In the genomic region with DNA sequence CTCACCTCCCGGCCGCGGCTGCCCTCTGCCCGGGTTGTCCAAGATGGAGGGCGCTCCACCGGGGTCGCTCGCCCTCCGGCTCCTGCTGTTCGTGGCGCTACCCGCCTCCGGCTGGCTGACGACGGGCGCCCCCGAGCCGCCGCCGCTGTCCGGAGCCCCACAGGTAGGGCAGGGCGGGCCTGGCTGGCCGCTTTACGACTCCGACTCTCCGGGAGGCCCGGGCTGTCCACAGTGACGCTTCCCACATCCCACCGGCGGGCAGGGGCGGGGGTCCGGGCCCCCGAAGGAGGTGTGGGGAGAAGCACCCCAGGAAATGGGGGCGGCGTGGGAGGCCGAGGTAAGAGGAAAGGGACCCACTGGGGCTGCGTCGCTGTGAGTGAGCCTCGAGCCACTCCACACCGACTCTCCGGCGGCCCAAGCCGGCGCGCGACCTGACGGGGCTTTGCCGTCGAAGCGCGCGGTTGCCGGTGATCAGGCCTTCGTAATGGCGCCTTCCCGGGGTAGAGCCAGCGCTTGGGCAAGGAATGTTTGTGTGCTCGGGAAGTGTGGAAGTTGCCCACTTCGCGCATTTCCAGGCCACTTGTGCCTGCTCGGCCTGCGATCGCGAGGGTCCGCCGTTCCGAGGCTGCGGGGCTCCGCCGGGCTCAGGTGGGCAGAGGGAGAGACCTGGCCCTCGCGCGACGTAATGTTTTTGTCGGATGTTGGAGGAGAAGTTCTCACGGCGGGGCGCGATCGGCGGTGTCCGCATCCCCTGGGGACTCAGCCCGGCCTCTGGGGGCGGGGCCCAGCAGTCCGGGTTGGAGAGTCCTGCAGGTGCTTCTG, we compare ENCODE assay signal across 1 cellular context.
TF ChIP-seq lines count a peak whose summit lies in the region.

A gene with protein sequence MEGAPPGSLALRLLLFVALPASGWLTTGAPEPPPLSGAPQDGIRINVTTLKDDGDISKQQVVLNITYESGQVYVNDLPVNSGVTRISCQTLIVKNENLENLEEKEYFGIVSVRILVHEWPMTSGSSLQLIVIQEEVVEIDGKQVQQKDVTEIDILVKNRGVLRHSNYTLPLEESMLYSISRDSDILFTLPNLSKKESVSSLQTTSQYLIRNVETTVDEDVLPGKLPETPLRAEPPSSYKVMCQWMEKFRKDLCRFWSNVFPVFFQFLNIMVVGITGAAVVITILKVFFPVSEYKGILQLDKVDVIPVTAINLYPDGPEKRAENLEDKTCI (plus strand): TSS at position 4 of the 822 bp plus-strand sequence. CDS start 40 bp downstream, at position 44.

TF ChIP-seq in HepG2, 621 proteins besides CTCF, POLR2A, EP300 and RAD21 (continued from another document and continues in another):
- TF ChIP-seq, protein P1, sequence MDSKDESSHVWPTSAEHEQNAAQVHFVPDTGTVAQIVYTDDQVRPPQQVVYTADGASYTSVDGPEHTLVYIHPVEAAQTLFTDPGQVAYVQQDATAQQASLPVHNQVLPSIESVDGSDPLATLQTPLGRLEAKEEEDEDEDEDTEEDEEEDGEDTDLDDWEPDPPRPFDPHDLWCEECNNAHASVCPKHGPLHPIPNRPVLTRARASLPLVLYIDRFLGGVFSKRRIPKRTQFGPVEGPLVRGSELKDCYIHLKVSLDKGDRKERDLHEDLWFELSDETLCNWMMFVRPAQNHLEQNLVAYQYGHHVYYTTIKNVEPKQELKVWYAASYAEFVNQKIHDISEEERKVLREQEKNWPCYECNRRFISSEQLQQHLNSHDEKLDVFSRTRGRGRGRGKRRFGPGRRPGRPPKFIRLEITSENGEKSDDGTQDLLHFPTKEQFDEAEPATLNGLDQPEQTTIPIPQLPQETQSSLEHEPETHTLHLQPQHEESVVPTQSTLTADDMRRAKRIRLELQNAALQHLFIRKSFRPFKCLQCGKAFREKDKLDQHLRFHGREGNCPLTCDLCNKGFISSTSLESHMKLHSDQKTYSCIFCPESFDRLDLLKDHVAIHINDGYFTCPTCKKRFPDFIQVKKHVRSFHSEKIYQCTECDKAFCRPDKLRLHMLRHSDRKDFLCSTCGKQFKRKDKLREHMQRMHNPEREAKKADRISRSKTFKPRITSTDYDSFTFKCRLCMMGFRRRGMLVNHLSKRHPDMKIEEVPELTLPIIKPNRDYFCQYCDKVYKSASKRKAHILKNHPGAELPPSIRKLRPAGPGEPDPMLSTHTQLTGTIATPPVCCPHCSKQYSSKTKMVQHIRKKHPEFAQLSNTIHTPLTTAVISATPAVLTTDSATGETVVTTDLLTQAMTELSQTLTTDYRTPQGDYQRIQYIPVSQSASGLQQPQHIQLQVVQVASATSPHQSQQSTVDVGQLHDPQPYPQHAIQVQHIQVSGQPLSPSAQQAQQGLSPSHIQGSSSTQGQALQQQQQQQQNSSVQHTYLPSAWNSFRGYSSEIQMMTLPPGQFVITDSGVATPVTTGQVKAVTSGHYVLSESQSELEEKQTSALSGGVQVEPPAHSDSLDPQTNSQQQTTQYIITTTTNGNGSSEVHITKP (CRISPR knock-in tag; IDR thresholded peaks at IDR 0.05; ENCODE audit: low read depth): peak; percentile 5; the same call in 1 of the 2 replicates
- TF ChIP-seq MXI1 (IDR thresholded peaks at IDR 0.05; ENCODE audit: borderline replicate concordance, low read depth, low read length): no peak; the same call in 2 of the 3 replicates
- TF ChIP-seq ZNF577 (CRISPR knock-in tag; IDR thresholded peaks at IDR 0.05; ENCODE audit: borderline replicate concordance, low read depth): no peak
- no peak for TF ChIP-seq FIP1L1 (IDR thresholded peaks at IDR 0.05; ENCODE audit: borderline replicate concordance, insufficient read depth, low read depth, low read length)
- TF ChIP-seq ZNF879 (CRISPR knock-in tag; IDR thresholded peaks at IDR 0.05): peak; percentile 52; the same call in 1 of the 2 replicates
- TF ChIP-seq ZFX (CRISPR knock-in tag; IDR thresholded peaks at IDR 0.05; ENCODE audit: low read depth): peak; percentile 93
- TF ChIP-seq SMYD3 (CRISPR knock-in tag; IDR thresholded peaks at IDR 0.05): no peak
- TF ChIP-seq ZFP62 (CRISPR knock-in tag; IDR thresholded peaks at IDR 0.05): no peak
- no peak for TF ChIP-seq ZNF557 (CRISPR knock-in tag; IDR thresholded peaks at IDR 0.05)
- TF ChIP-seq JARID2 (CRISPR knock-in tag; IDR thresholded peaks at IDR 0.05; ENCODE audit: insufficient replicate concordance): no peak
- no peak for TF ChIP-seq ZNF17 (CRISPR knock-in tag; IDR thresholded peaks at IDR 0.05)
- TF ChIP-seq, protein P2, sequence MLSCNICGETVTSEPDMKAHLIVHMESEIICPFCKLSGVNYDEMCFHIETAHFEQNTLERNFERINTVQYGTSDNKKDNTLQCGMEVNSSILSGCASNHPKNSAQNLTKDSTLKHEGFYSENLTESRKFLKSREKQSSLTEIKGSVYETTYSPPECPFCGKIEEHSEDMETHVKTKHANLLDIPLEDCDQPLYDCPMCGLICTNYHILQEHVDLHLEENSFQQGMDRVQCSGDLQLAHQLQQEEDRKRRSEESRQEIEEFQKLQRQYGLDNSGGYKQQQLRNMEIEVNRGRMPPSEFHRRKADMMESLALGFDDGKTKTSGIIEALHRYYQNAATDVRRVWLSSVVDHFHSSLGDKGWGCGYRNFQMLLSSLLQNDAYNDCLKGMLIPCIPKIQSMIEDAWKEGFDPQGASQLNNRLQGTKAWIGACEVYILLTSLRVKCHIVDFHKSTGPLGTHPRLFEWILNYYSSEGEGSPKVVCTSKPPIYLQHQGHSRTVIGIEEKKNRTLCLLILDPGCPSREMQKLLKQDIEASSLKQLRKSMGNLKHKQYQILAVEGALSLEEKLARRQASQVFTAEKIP (CRISPR knock-in tag; IDR thresholded peaks at IDR 0.05; ENCODE audit: borderline replicate concordance): no peak
- no peak for TF ChIP-seq STAG1 (CRISPR knock-in tag; IDR thresholded peaks at IDR 0.05)
- TF ChIP-seq HOXA5 (CRISPR knock-in tag; IDR thresholded peaks at IDR 0.05): peak; percentile 37; the same call in 1 of the 2 replicates
- TF ChIP-seq, protein P3, sequence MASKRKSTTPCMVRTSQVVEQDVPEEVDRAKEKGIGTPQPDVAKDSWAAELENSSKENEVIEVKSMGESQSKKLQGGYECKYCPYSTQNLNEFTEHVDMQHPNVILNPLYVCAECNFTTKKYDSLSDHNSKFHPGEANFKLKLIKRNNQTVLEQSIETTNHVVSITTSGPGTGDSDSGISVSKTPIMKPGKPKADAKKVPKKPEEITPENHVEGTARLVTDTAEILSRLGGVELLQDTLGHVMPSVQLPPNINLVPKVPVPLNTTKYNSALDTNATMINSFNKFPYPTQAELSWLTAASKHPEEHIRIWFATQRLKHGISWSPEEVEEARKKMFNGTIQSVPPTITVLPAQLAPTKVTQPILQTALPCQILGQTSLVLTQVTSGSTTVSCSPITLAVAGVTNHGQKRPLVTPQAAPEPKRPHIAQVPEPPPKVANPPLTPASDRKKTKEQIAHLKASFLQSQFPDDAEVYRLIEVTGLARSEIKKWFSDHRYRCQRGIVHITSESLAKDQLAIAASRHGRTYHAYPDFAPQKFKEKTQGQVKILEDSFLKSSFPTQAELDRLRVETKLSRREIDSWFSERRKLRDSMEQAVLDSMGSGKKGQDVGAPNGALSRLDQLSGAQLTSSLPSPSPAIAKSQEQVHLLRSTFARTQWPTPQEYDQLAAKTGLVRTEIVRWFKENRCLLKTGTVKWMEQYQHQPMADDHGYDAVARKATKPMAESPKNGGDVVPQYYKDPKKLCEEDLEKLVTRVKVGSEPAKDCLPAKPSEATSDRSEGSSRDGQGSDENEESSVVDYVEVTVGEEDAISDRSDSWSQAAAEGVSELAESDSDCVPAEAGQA (IDR thresholded peaks at IDR 0.05; ENCODE audit: low read depth): peak; percentile 19; the same call in 1 of the 2 replicates
- TF ChIP-seq, protein P3 (CRISPR knock-in tag; IDR thresholded peaks at IDR 0.05; ENCODE audit: borderline replicate concordance): no peak; the same call in 1 of the 2 replicates
- TF ChIP-seq NPAS2 (CRISPR knock-in tag; IDR thresholded peaks at IDR 0.05; ENCODE audit: borderline replicate concordance): no peak
- peak; percentile 1; the same call in 1 of the 2 replicates for TF ChIP-seq SOX5 (CRISPR knock-in tag; IDR thresholded peaks at IDR 0.05; ENCODE audit: borderline replicate concordance)
- peak; percentile 91 for TF ChIP-seq ZNF44 (CRISPR knock-in tag; IDR thresholded peaks at IDR 0.05)
- TF ChIP-seq TCF7L2 (IDR thresholded peaks at IDR 0.05; ENCODE audit: low read depth, low read length): no peak
- no peak; the same call in 1 of the 2 replicates for TF ChIP-seq ZZZ3 (CRISPR knock-in tag; IDR thresholded peaks at IDR 0.05; ENCODE audit: borderline replicate concordance)
- no peak for TF ChIP-seq IKZF1 (IDR thresholded peaks at IDR 0.05)
- TF ChIP-seq ERF (CRISPR knock-in tag; IDR thresholded peaks at IDR 0.05): peak; percentile 15; the same call in 1 of the 2 replicates
- TF ChIP-seq ZNF121 (CRISPR knock-in tag; IDR thresholded peaks at IDR 0.05): no peak
- peak; percentile 99 for TF ChIP-seq ZNF777 (CRISPR knock-in tag; IDR thresholded peaks at IDR 0.05)
- no peak for TF ChIP-seq ZNF10 (CRISPR knock-in tag; IDR thresholded peaks at IDR 0.05; ENCODE audit: borderline replicate concordance, low read depth)
- TF ChIP-seq, protein P4, sequence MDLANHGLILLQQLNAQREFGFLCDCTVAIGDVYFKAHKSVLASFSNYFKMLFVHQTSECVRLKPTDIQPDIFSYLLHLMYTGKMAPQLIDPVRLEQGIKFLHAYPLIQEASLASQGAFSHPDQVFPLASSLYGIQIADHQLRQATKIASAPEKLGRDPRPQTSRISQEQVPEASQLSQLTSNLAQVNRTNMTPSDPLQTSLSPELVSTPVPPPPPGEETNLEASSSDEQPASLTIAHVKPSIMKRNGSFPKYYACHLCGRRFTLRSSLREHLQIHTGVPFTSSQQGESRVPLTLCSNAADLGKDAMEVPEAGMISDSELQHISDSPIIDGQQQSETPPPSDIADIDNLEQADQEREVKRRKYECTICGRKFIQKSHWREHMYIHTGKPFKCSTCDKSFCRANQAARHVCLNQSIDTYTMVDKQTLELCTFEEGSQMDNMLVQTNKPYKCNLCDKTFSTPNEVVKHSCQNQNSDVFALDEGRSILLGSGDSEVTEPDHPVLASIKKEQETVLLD (CRISPR knock-in tag; IDR thresholded peaks at IDR 0.05; ENCODE audit: low read depth): peak; percentile 63; the same call in 1 of the 2 replicates
- no peak for TF ChIP-seq STAT5B (CRISPR knock-in tag; IDR thresholded peaks at IDR 0.05)
- TF ChIP-seq ZNF563 (CRISPR knock-in tag; IDR thresholded peaks at IDR 0.05): no peak
- no peak for TF ChIP-seq RFXANK (CRISPR knock-in tag; IDR thresholded peaks at IDR 0.05)
- peak; percentile 19; the same call in 1 of the 2 replicates for TF ChIP-seq ZBTB20 (CRISPR knock-in tag; IDR thresholded peaks at IDR 0.05; ENCODE audit: borderline replicate concordance, low read depth)
- TF ChIP-seq, protein P5, sequence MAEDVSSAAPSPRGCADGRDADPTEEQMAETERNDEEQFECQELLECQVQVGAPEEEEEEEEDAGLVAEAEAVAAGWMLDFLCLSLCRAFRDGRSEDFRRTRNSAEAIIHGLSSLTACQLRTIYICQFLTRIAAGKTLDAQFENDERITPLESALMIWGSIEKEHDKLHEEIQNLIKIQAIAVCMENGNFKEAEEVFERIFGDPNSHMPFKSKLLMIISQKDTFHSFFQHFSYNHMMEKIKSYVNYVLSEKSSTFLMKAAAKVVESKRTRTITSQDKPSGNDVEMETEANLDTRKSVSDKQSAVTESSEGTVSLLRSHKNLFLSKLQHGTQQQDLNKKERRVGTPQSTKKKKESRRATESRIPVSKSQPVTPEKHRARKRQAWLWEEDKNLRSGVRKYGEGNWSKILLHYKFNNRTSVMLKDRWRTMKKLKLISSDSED (CRISPR knock-in tag; IDR thresholded peaks at IDR 0.05): no peak; the same call in 1 of the 2 replicates
- no peak for TF ChIP-seq TOE1 (CRISPR knock-in tag; IDR thresholded peaks at IDR 0.05)
- TF ChIP-seq ZNF260 (CRISPR knock-in tag; IDR thresholded peaks at IDR 0.05; ENCODE audit: borderline replicate concordance, low read depth): no peak
- TF ChIP-seq, protein P6, sequence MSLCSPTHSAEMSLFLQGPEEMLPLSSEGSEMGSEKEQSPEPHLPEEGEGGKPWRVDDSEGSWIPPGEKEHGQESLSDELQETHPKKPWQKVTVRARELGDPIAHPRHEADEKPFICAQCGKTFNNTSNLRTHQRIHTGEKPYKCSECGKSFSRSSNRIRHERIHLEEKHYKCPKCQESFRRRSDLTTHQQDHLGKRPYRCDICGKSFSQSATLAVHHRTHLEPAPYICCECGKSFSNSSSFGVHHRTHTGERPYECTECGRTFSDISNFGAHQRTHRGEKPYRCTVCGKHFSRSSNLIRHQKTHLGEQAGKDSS (CRISPR knock-in tag; IDR thresholded peaks at IDR 0.05; ENCODE audit: borderline replicate concordance, low read depth): 0 out of 2 replicates have a peak, but pooled peaks have one; percentile 20
- TF ChIP-seq, protein P7, sequence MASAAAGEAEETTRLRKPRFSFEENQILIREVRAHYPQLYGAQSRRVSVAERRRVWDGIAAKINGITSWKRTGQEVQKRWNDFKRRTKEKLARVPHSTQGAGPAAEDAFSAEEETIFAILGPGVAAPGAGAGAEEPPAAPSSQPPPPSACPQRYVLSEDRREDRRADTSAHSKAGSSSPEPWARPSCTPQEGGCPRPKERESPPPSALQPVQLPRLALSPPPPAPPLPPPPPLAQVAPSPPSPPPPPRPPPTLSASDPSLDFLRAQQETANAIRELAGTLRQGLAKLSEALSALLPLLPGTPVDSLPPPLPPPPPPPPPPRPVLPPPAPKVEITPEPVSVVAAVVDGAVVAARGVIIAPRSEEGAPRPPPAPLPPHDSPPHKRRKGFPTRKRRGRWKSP (CRISPR knock-in tag; IDR thresholded peaks at IDR 0.05): peak; percentile 81
- no peak for TF ChIP-seq RNF2 (conservative IDR thresholded peaks at IDR 0.05; ENCODE audit: low read depth)
- TF ChIP-seq BORCS8-MEF2B (CRISPR knock-in tag; IDR thresholded peaks at IDR 0.05): peak; percentile 83; the same call in 1 of the 2 replicates
- peak; percentile 65; the same call in 1 of the 2 replicates for TF ChIP-seq PITX1 (CRISPR knock-in tag; IDR thresholded peaks at IDR 0.05)
